Comparison of ENCODE assay signal across 24 cellular contexts in genomic region chr5:133047404-133047803, GRCh38. TPM values are rescaled to one million over a fixed set of nuclear protein-coding genes. Genes with fewer than 3 reads are reported as not detected.
A peak's percentile ranks its signal among the peaks of the same experiment; 100 is the strongest.
DNase-seq lines count a peak whose midpoint lies in the region; ATAC-seq, FAIRE-seq and TF ChIP-seq lines count a peak whose summit lies in the region.
"Had no signal": no experiment of that assay in that cellular context is flagged by ENCODE, and none has a peak within 500 bp of the region (broad histone marks: within the 10 kb centered on the region; RNA-seq: fewer than 3 reads in every experiment).

No MANE protein-coding gene starts in this region.

- ATAC-seq in HepG2 (no peak), right lobe of liver (no peak), HG03432 (IDR thresholded peaks at IDR 0.05; ENCODE audit: unreplicated experiment) (no peak)
- ATAC-seq: GM12878 had no signal

- intact Hi-C loops in HepG2 (cut with micrococcal nuclease; ENCODE audit: unreplicated experiment) (no loop called here), right lobe of liver (cut with DNase I) (no loop called here), spleen (cut with DNase I; ENCODE audit: low total_unique reads) (no loop called here)

- BruUV-seq in HepG2 (replicated peaks; lab: Mats Ljungman, UMichigan) = no TSS peak

- TF ChIP-seq EP300 in HepG2 (IDR thresholded peaks at IDR 0.05; ENCODE audit: low read depth in 2 of 2, low read length in 2 of 2) (no peak), HepG2 (CRISPR knock-in tag; IDR thresholded peaks at IDR 0.05; ENCODE audit: borderline replicate concordance) (no peak)

- no peak overlapping the region for H3K4me2 ChIP-seq in HepG2 (ENCODE audit: low read depth, low read length)

- FAIRE-seq in HepG2 (lab: Jason Lieb, UNC) = no peak
- FAIRE-seq: GM12878, RCC 7860 had no signal

- peak overlapping the region; percentile 45 for H3K27ac Mint-ChIP-seq in chondrocyte (ENCODE audit: unreplicated experiment)

- no peak overlapping the region for H2AFZ ChIP-seq in HepG2 (ENCODE audit: low read length)

- no peak overlapping the region for H3K27ac ChIP-seq in HepG2 (ENCODE audit: extremely low read length, insufficient read depth, low read length)
- no peak overlapping the region for H3K27ac ChIP-seq in right lobe of liver
- peak overlapping the region in 1 of 8 donors; percentile 26 for H3K27ac ChIP-seq in spleen
- H3K27ac ChIP-seq: SJCRH30 had no signal

- CTCF ChIA-PET in HepG2 (lab: Yijun Ruan, JAX; ENCODE audit: low intra/inter-chr PET ratio, low total read pairs) (no interaction called here), HEK293T (lab: Yijun Ruan, JAX) (no interaction called here)

- H3K36me3 Mint-ChIP-seq in chondrocyte (ENCODE audit: low read depth) = no peaks in the 10 kb centered on the region
- H3K36me3 Mint-ChIP-seq: IgD-negative memory B cell had no signal

- H3K9me3 Mint-ChIP-seq in chondrocyte (ENCODE audit: low read depth) = no peaks in the 10 kb centered on the region
- H3K9me3 Mint-ChIP-seq: CD4-positive, alpha-beta T cell; IgD-negative memory B cell had no signal

- TF ChIP-seq POLR2A in HepG2 (IDR thresholded peaks at IDR 0.05; ENCODE audit: insufficient read depth in 1 of 2, low read depth in 2 of 2, low read length in 2 of 2) = no peak
- TF ChIP-seq POLR2A in right lobe of liver (IDR thresholded peaks at IDR 0.05) = no peak
- TF ChIP-seq POLR2A in spleen (IDR thresholded peaks at IDR 0.05) = no peak

- H3K9ac ChIP-seq in HepG2 (ENCODE audit: insufficient read depth, low read depth, low read length) = no peak overlapping the region

- no peak overlapping the region for H3K4me3 ChIP-seq in HepG2 (replicated peaks in 1 of 3; ENCODE audit: insufficient read depth in 1 of 3, low read depth in 2 of 3, low read length in 3 of 3)
- H3K4me3 ChIP-seq in right lobe of liver = no peak overlapping the region
- H3K4me3 ChIP-seq in spleen = no peak overlapping the region
- H3K4me3 ChIP-seq: GM12878, HAP-1, SJCRH30 had no signal

- no peaks in the 10 kb centered on the region for H3K27me3 Mint-ChIP-seq in chondrocyte (ENCODE audit: low read depth)
- H3K27me3 Mint-ChIP-seq: CD4-positive, alpha-beta T cell; IgD-negative memory B cell had no signal

- no peaks in the 10 kb centered on the region; a peak in 1 of 5 replicates for H3K27me3 ChIP-seq in HepG2 (ENCODE audit: control insufficient read depth in 1 of 2, insufficient read depth in 2 of 2, low read length in 2 of 2)
- H3K27me3 ChIP-seq in right lobe of liver = no peaks in the 10 kb centered on the region
- no peaks in the 10 kb centered on the region for H3K27me3 ChIP-seq in spleen (replicated peaks in 1 of 7)
- H3K27me3 ChIP-seq: SJCRH30 had no signal

- TF ChIP-seq RAD21 in HepG2 (CRISPR knock-in tag; IDR thresholded peaks at IDR 0.05) = no peak

- no peak overlapping the region for H3K4me3 Mint-ChIP-seq in chondrocyte (ENCODE audit: unreplicated experiment)
- H3K4me3 Mint-ChIP-seq: CD4-positive, alpha-beta T cell had no signal

- H3K4me1 Mint-ChIP-seq in chondrocyte (ENCODE audit: low read depth) = peaks cover 52% of the 10 kb centered on the region

- 97% methylated on average over 16 of the region's 19 CpGs for WGBS in HepG2 (ENCODE audit: low lambda C conversion rate)
- WGBS in right lobe of liver (ENCODE audit: insufficient coverage, low coverage, low lambda C conversion rate, missing lambda C conversion rate) = no CpG with 5 or more reads among the region's 19 CpGs
- WGBS in spleen, 5 donors = 93 to 99% (median 96%) methylated on average over 7 to 19 of the region's 19 CpGs

- H3K36me3 ChIP-seq in HepG2 (replicated peaks in 1 of 2; ENCODE audit: control insufficient read depth in 1 of 2, insufficient read depth in 2 of 2, low read length in 2 of 2) (no peaks in the 10 kb centered on the region), right lobe of liver (no peaks in the 10 kb centered on the region), spleen (no peaks in the 10 kb centered on the region)
- H3K36me3 ChIP-seq: SJCRH30 had no signal

- in situ Hi-C loops in HepG2 (cut with HindIII; ENCODE audit: extremely low pct_ligation_motif_present, low pct_unique_long_range_greater_than_20kb) = no loop called here

- POLR2A ChIA-PET in HepG2 (lab: Yijun Ruan, JAX) = interaction anchor here (0.9 to 5.9 kb wide), 7 partner anchors 11 to 85 kb away, joined by 3 to 116 read pairs (median 9); partner anchors contain the start of genes AFF4 and ZCCHC10
- POLR2A ChIA-PET in HEK293T (lab: Yijun Ruan, JAX) = no interaction called here

- H3K9me3 ChIP-seq in HepG2 (ENCODE audit: low read length) (no peaks in the 10 kb centered on the region), right lobe of liver (no peaks in the 10 kb centered on the region), spleen (no peaks in the 10 kb centered on the region)
- H3K9me3 ChIP-seq: HAP-1, SJCRH30 had no signal

- no peaks in the 10 kb centered on the region for H4K20me1 ChIP-seq in HepG2 (ENCODE audit: insufficient read depth, low read length)

- no peak for DNase-seq in HepG2 (ENCODE audit: low spot score)
- no peak for DNase-seq in right lobe of liver
- DNase-seq in chondrocyte (ENCODE audit: low spot score) = peak; percentile 93
- peak; percentile 78 for DNase-seq in spleen
- DNase-seq in HEK293T (ENCODE audit: extremely low spot score) = no peak
- no peak for DNase-seq in T-helper 1 cell
- no peak for DNase-seq in Ammon's horn (ENCODE audit: low spot score)
- DNase-seq: AML-193; CD4-positive, alpha-beta T cell; COR-L47; DMS79; Karpas-422; NCI-H1417; NCI-H1694 treated with DMSO at 0.1 percent for 48 hours; NCI-H2081 treated with DMSO at 0.1 percent for 48 hours; NCI-H2171 treated with DMSO at 0.1 percent for 48 hours; NCI-H524 treated with DMSO at 0.1 percent for 48 hours; NCI-H82; SJCRH30 had no signal

- H3K4me1 ChIP-seq in HepG2 (ENCODE audit: insufficient read depth, low read length) (peaks cover 50% of the 10 kb centered on the region), right lobe of liver (peaks cover 0 to 20% (median 6%) of the 10 kb centered on the region in 4 donors), spleen (peaks cover 6 to 40% (median 17%) of the 10 kb centered on the region in 6 donors)

- TF ChIP-seq CTCF in HepG2 (CRISPR knock-in tag; IDR thresholded peaks at IDR 0.05) (no peak), right lobe of liver (IDR thresholded peaks at IDR 0.05) (no peak), chondrocyte (IDR thresholded peaks at IDR 0.05) (no peak), spleen (IDR thresholded peaks at IDR 0.05 in 8 of 11, conservative IDR thresholded peaks at IDR 0.05 in 3 of 11) (no peak)

- peaks cover 16% of the 10 kb centered on the region for H3K79me2 ChIP-seq in HepG2 (ENCODE audit: insufficient read depth, low read length)

RNA-seq across cellular contexts. Expression of gene HSPA4, which starts 4.4 kb away (rescaled TPM):
- total RNA-seq in HepG2 (2016; rRNA removed; fragmentation: Illumina TruSeq; extraction: Trizol) = 231 and 359 TPM in 2 replicates
- total RNA-seq in HepG2 (2016; cell fraction: cytosol; rRNA removed; fragmentation: Illumina TruSeq; extraction: Trizol; ENCODE audit: low read depth) = 16.8 and 19.8 TPM in 2 replicates
- total RNA-seq in HepG2 (2016; cell fraction: insoluble cytoplasmic fraction; rRNA removed; fragmentation: Illumina TruSeq; extraction: Trizol) = 234 and 349 TPM in 2 replicates
- 31.3 and 31.7 TPM in 2 replicates for total RNA-seq in HepG2 (2016; cell fraction: membrane; rRNA removed; fragmentation: Illumina TruSeq; extraction: Trizol)
- 93.9 and 106 TPM in 2 replicates for total RNA-seq in HepG2 (2016; cell fraction: nucleus; rRNA removed; fragmentation: Illumina TruSeq; extraction: Trizol)
- polyA plus RNA-seq in HepG2 (2011; rRNA removed) = 21.7 and 36.6 TPM in 2 replicates
- polyA plus RNA-seq in HepG2 (2011; cell fraction: cytosol; rRNA removed) = 10.5 and 18.6 TPM in 2 replicates
- polyA plus RNA-seq in HepG2 (2011; cell fraction: nucleus; rRNA removed) = 6.5 and 10.0 TPM in 2 replicates
- polyA plus RNA-seq in HepG2 (2012) = 115 and 141 TPM in 2 replicates
- 9.3 and 9.9 TPM in 2 replicates for polyA plus RNA-seq in HepG2 (2016; cell fraction: cytosol; fragmentation: Illumina TruSeq; extraction: Trizol; ENCODE audit: low read depth)
- polyA plus RNA-seq in HepG2 (2016; cell fraction: insoluble cytoplasmic fraction; fragmentation: Illumina TruSeq; extraction: Trizol; ENCODE audit: low read depth) = 317 and 331 TPM in 2 replicates
- 25.5 and 28.6 TPM in 2 replicates for polyA plus RNA-seq in HepG2 (2016; cell fraction: membrane; fragmentation: Illumina TruSeq; extraction: Trizol; ENCODE audit: low read depth)
- polyA plus RNA-seq in HepG2 (2016; cell fraction: nucleus; fragmentation: Illumina TruSeq; extraction: Trizol; ENCODE audit: insufficient read depth, low read depth) = 160 and 171 TPM in 2 replicates
- polyA minus RNA-seq in HepG2 (2011; rRNA and poly(A)+ RNA removed; ENCODE audit: low replicate concordance) = 16.3 and 24.3 TPM in 2 replicates
- polyA minus RNA-seq in HepG2 (2011; cell fraction: cytosol; rRNA and poly(A)+ RNA removed) = 45.8 and 50.3 TPM in 2 replicates
- polyA minus RNA-seq in HepG2 (2011; cell fraction: nucleus; rRNA and poly(A)+ RNA removed) = 27.4 and 38.4 TPM in 2 replicates
- 10 to 100 TPM; 30.1 to 68.6 (median 46.1) TPM for total RNA-seq in right lobe of liver
- 112 to 117 TPM (median 112 TPM) in 3 replicates for total RNA-seq in chondrocyte
- total RNA-seq in spleen = 10 to 100 TPM; 54.6 to 74.6 (median 62.7) TPM
- polyA plus RNA-seq in spleen = 10 to 100 TPM; 38.0 to 63.7 (median 54.0) TPM

RNA-seq across cellular contexts. Expression of gene ZCCHC10, which starts 21.1 kb away (rescaled TPM):
- total RNA-seq in HepG2 (2016; rRNA removed; fragmentation: Illumina TruSeq; extraction: Trizol) (40.7 and 54.8 TPM in 2 replicates), right lobe of liver (10 to 100 TPM in 2 of 6 experiments, 1 to 10 TPM in 4; 2.6 to 11.0 (median 9.0) TPM), chondrocyte (19.8 to 21.9 TPM (median 19.9 TPM) in 3 replicates), spleen (10 to 100 TPM; 16.2 to 26.1 (median 17.1) TPM)
- total RNA-seq in HepG2 (2016; cell fraction: cytosol; rRNA removed; fragmentation: Illumina TruSeq; extraction: Trizol; ENCODE audit: low read depth) = 11.6 and 12.4 TPM in 2 replicates
- 41.5 and 61.2 TPM in 2 replicates for total RNA-seq in HepG2 (2016; cell fraction: insoluble cytoplasmic fraction; rRNA removed; fragmentation: Illumina TruSeq; extraction: Trizol)
- 15.4 and 19.1 TPM in 2 replicates for total RNA-seq in HepG2 (2016; cell fraction: membrane; rRNA removed; fragmentation: Illumina TruSeq; extraction: Trizol)
- total RNA-seq in HepG2 (2016; cell fraction: nucleus; rRNA removed; fragmentation: Illumina TruSeq; extraction: Trizol) = 11.7 and 15.9 TPM in 2 replicates
- polyA plus RNA-seq in HepG2 (2011; rRNA removed) (44.5 and 48.2 TPM in 2 replicates), spleen (10 to 100 TPM; 28.6 to 34.5 (median 34.2) TPM)
- polyA plus RNA-seq in HepG2 (2011; cell fraction: cytosol; rRNA removed) = 26.9 and 28.7 TPM in 2 replicates
- polyA plus RNA-seq in HepG2 (2011; cell fraction: nucleus; rRNA removed) = 4.3 and 8.5 TPM in 2 replicates
- 29.4 and 34.7 TPM in 2 replicates for polyA plus RNA-seq in HepG2 (2012)
- 5.9 and 7.2 TPM in 2 replicates for polyA plus RNA-seq in HepG2 (2016; cell fraction: cytosol; fragmentation: Illumina TruSeq; extraction: Trizol; ENCODE audit: low read depth)
- polyA plus RNA-seq in HepG2 (2016; cell fraction: insoluble cytoplasmic fraction; fragmentation: Illumina TruSeq; extraction: Trizol; ENCODE audit: low read depth) = 53.3 and 59.8 TPM in 2 replicates
- polyA plus RNA-seq in HepG2 (2016; cell fraction: membrane; fragmentation: Illumina TruSeq; extraction: Trizol; ENCODE audit: low read depth) = 12.2 and 14.0 TPM in 2 replicates
- 27.5 and 29.2 TPM in 2 replicates for polyA plus RNA-seq in HepG2 (2016; cell fraction: nucleus; fragmentation: Illumina TruSeq; extraction: Trizol; ENCODE audit: insufficient read depth, low read depth)
- polyA minus RNA-seq in HepG2 (2011; rRNA and poly(A)+ RNA removed; ENCODE audit: low replicate concordance) = 14.3 and 19.3 TPM in 2 replicates
- 12.7 and 13.7 TPM in 2 replicates for polyA minus RNA-seq in HepG2 (2011; cell fraction: cytosol; rRNA and poly(A)+ RNA removed)
- 2.6 and 4.4 TPM in 2 replicates for polyA minus RNA-seq in HepG2 (2011; cell fraction: nucleus; rRNA and poly(A)+ RNA removed)

Comparison
In these comparisons a context has a peak if more than half of its experiments do, and no peak if none do; other contexts are left out.
1. DNase-seq: peak in chondrocyte (single experiment) and spleen (single experiment); none in HepG2 (single experiment), right lobe of liver (0 of 3), HEK293T (single experiment), T-helper 1 cell (0 of 5) and Ammon's horn (single experiment).